In genomic region chr6:14661696-14662095, GRCh38 we compare ENCODE assay signal across 1 cellular context.
TF ChIP-seq lines count a peak whose summit lies in the region.

No MANE protein-coding gene starts in this region.

TF ChIP-seq in H1, 55 proteins besides CTCF, POLR2A, EP300 and RAD21:
- no peak for TF ChIP-seq PHF8 (conservative IDR thresholded peaks at IDR 0.05; ENCODE audit: low read depth, low read length)
- no peak for TF ChIP-seq SAP30 (IDR thresholded peaks at IDR 0.05; ENCODE audit: insufficient read depth, insufficient replicate concordance, low read length)
- no peak for TF ChIP-seq SP4 (IDR thresholded peaks at IDR 0.05; ENCODE audit: low read length)
- no peak for TF ChIP-seq KDM5A (IDR thresholded peaks at IDR 0.05; ENCODE audit: low read length)
- no peak for TF ChIP-seq KDM1A (IDR thresholded peaks at IDR 0.05; ENCODE audit: borderline replicate concordance, low read length)
- TF ChIP-seq EZH2 (IDR thresholded peaks at IDR 0.05; ENCODE audit: low read depth, low read length, severe bottlenecking): no peak
- no peak for TF ChIP-seq SP2 (IDR thresholded peaks at IDR 0.05; ENCODE audit: low read length)
- TF ChIP-seq SUZ12 (IDR thresholded peaks at IDR 0.05; ENCODE audit: low read length): no peak
- TF ChIP-seq CTBP2 (IDR thresholded peaks at IDR 0.05; ENCODE audit: borderline replicate concordance, insufficient read depth, insufficient read length, low read length): no peak
- no peak for TF ChIP-seq MAFK (IDR thresholded peaks at IDR 0.05; ENCODE audit: low read depth, low read length)
- TF ChIP-seq ZNF274 (IDR thresholded peaks at IDR 0.05; ENCODE audit: borderline replicate concordance, extremely low read depth, low read length): no peak
- TF ChIP-seq HDAC6 (IDR thresholded peaks at IDR 0.05; ENCODE audit: low read depth, low read length): no peak
- no peak for TF ChIP-seq TEAD4 (IDR thresholded peaks at IDR 0.05; ENCODE audit: low read depth, low read length)
- TF ChIP-seq ASH2L (IDR thresholded peaks at IDR 0.05; ENCODE audit: low read length): no peak
- no peak for TF ChIP-seq NANOG (IDR thresholded peaks at IDR 0.05; ENCODE audit: insufficient read depth, low read depth, low read length, poor library complexity, severe bottlenecking)
- no peak for TF ChIP-seq GTF2F1 (IDR thresholded peaks at IDR 0.05; ENCODE audit: borderline replicate concordance, low read depth, low read length)
